In genomic region chr13:61768175-61768574, GRCh38 we compare ENCODE assay signal across 24 cellular contexts.
"Had no signal": no experiment of that assay in that cellular context is flagged by ENCODE, and none has a peak within 500 bp of the region (broad histone marks: within the 10 kb centered on the region; RNA-seq: fewer than 3 reads in every experiment).

No MANE protein-coding gene starts in this region.

- H3K27ac ChIP-seq: lower lobe of right lung, pancreas, prostate gland, skin epidermis, spleen, suprapubic skin, thoracic aorta, tibial artery, upper lobe of right lung had no signal

- H3K4me3 ChIP-seq: lower lobe of right lung, pancreas, prostate gland, skin epidermis, spleen, suprapubic skin, thoracic aorta, tibial artery, upper lobe of right lung had no signal

- H3K4me1 ChIP-seq: lower lobe of right lung, pancreas, prostate gland, spleen, suprapubic skin, tibial artery, upper lobe of right lung had no signal

- ATAC-seq: left cardiac atrium; left lobe of liver; lower lobe of right lung; naive thymus-derived CD8-positive, alpha-beta T cell; pancreas; right cardiac atrium; sciatic nerve; stimulated activated effector memory CD8-positive, alpha-beta T cell treated with anti-CD3 and anti-CD28 coated beads, Interleukin-12 subunit alpha, Interleukin-12 subunit beta, amount 100 ng/mL, for 72 hours; upper lobe of right lung had no signal

- H3K27me3 ChIP-seq: spleen, suprapubic skin, tibial artery, upper lobe of right lung had no signal

- H3K36me3 ChIP-seq: lower lobe of right lung, pancreas, prostate gland, spleen, suprapubic skin, thoracic aorta, tibial artery, upper lobe of right lung had no signal

- DNase-seq: kidney glomerular epithelial cell; left cardiac atrium; lower lobe of right lung; mammary epithelial cell; mesenchymal stem cell; naive thymus-derived CD8-positive, alpha-beta T cell; nucleus accumbens; pancreas; posterior cingulate gyrus; retina; right cardiac atrium; spleen; stimulated activated CD4-positive, alpha-beta T cell treated with anti-CD3 and anti-CD28 coated beads, Interleukin-4, amount 100 ng/mL, for 24 hours; stimulated activated naive CD4-positive, alpha-beta T cell; tibial artery; trophoblast cell; upper lobe of right lung had no signal

- H3K9me3 ChIP-seq: pancreas, prostate gland, thoracic aorta, upper lobe of right lung had no signal
